In genomic region chr15:60975203-60975602, GRCh38 we compare ENCODE assay signal across 16 cellular contexts.
"Had no signal": no experiment of that assay in that cellular context is flagged by ENCODE, and none has a peak within 500 bp of the region (broad histone marks: within the 10 kb centered on the region; RNA-seq: fewer than 3 reads in every experiment).

No MANE protein-coding gene starts in this region.

- H3K36me3 ChIP-seq: ascending aorta, tibial nerve, uterus had no signal

- DNase-seq: activated CD4-positive, alpha-beta T cell treated with anti-CD3 and anti-CD28 coated beads, Interleukin-2, amount 50 U/mL, for 1 hour; activated CD8-positive, alpha-beta memory T cell treated with anti-CD3 and anti-CD28 coated beads, Interleukin-2, amount 50 U/mL, for 4 hours; activated gamma-delta T cell; activated T-cell treated with anti-CD3 and anti-CD28 coated beads, Interleukin-2, amount 50 U/mL, for 48 hours; cortex of kidney; erythroblast; immature natural killer cell; kidney glomerular epithelial cell; natural killer cell; posterior cingulate gyrus; T-helper 1 cell; T-helper 9 cell had no signal

- H3K4me3 ChIP-seq: ascending aorta, skin epidermis, tibial nerve, uterus had no signal

- H3K9me3 ChIP-seq: ascending aorta, tibial nerve, uterus had no signal

- H3K27me3 ChIP-seq: ascending aorta, tibial nerve, uterus had no signal

- H3K4me1 ChIP-seq: ascending aorta, tibial nerve had no signal

- H3K27ac ChIP-seq: ascending aorta, skin epidermis, tibial nerve, uterus had no signal
